ENCODE assay signal across 9 cellular contexts in the genomic region with DNA sequence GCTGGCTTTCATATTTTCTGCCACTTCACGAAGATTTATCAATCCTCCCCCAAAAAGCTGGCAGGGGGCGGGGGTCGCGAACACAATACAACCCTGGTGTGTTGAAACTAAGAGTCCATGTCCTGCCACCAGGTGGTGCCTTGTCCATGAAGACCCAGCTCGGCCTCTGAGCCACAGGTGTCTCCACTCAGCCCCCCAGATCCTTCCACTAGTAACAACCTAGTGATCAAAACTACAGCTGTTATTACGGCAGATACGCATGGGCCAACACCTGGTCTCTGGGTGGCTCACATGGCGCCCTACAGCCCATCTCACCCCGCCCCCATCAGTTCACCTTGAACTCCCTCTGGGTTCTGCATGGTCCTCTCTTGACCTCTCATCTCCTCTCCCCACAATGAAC. TPM values are rescaled to one million over a fixed set of nuclear protein-coding genes. Genes with fewer than 3 reads are reported as not detected.
DNase-seq lines count a peak whose midpoint lies in the region; ATAC-seq and TF ChIP-seq lines count a peak whose summit lies in the region.
"Had no signal": no experiment of that assay in that cellular context is flagged by ENCODE, and none has a peak within 500 bp of the region (broad histone marks: within the 10 kb centered on the region; RNA-seq: fewer than 3 reads in every experiment).

No MANE protein-coding gene starts in this region.

- H3K4me1 ChIP-seq in tibial artery, result peaks cover 0 to 62% (median 19%) of the 10 kb centered on the region in 4 donors

- no peaks in the 10 kb centered on the region for H3K9me3 ChIP-seq in tibial artery

- TF ChIP-seq CTCF in Calu3 (IDR thresholded peaks at IDR 0.05; ENCODE audit: unreplicated experiment), result no peak
- peak; percentile 31 for TF ChIP-seq CTCF in fibroblast of the aortic adventitia (IDR thresholded peaks at IDR 0.05; ENCODE audit: insufficient read depth, low read length)
- no peak for TF ChIP-seq CTCF in tibial artery (IDR thresholded peaks at IDR 0.05)

- H3K4me3 Mint-ChIP-seq in Calu3 (ENCODE audit: low read depth, unreplicated experiment), result no peak overlapping the region

- H3K4me1 Mint-ChIP-seq in Calu3 (ENCODE audit: low read depth, unreplicated experiment), result peaks cover 47% of the 10 kb centered on the region

- no peaks in the 10 kb centered on the region for H3K36me3 ChIP-seq in tibial artery

- H3K27ac Mint-ChIP-seq in Calu3 (ENCODE audit: unreplicated experiment), result no peak overlapping the region

- no peaks in the 10 kb centered on the region for H3K9me3 Mint-ChIP-seq in Calu3 (ENCODE audit: low read depth, unreplicated experiment)

- CTCF ChIA-PET in Calu3 (lab: Charles Lee), result interaction anchor here (0.7 to 1.6 kb wide), 20 partner anchors 15 to 199 kb away, joined by 3 to 42 read pairs (median 4); no protein-coding TSS in a partner anchor

- peaks cover 5% of the 10 kb centered on the region for H3K36me3 Mint-ChIP-seq in Calu3 (ENCODE audit: insufficient read depth, unreplicated experiment)

- H3K27ac ChIP-seq in tibial artery, result no peak overlapping the region
- H3K27ac ChIP-seq: VCaP had no signal

- H3K4me3 ChIP-seq in fibroblast of the aortic adventitia (ENCODE audit: low read depth, low read length) (no peak overlapping the region), tibial artery (no peak overlapping the region)

- DNase-seq in Calu3 (peak; percentile 9), fibroblast of the aortic adventitia (ENCODE audit: low read depth) (no peak), NCI-H1417 treated with DMSO at 0.1 percent for 48 hours (lab: John Stamatoyannopoulos, UW) (no peak), NOMO-1 treated with dmso at 0.1 percent for 144 hours (lab: John Stamatoyannopoulos, UW; ENCODE audit: unreplicated experiment) (no peak), tibial artery (no peak)

- ATAC-seq in GM19395 (IDR thresholded peaks at IDR 0.05; ENCODE audit: unreplicated experiment) (peak; percentile 22), HG03571 (IDR thresholded peaks at IDR 0.05; ENCODE audit: unreplicated experiment) (peak; percentile 18), esophagus mucosa (no peak)

- intact Hi-C loops in Calu3 (cut with micrococcal nuclease; ENCODE audit: unreplicated experiment) (no loop called here), tibial artery (cut with DNase I; ENCODE audit: low total_unique reads) (no loop called here)

- no peaks in the 10 kb centered on the region for H3K27me3 ChIP-seq in tibial artery

- BruUV-seq in Calu3 (replicated peaks; lab: Mats Ljungman, UMichigan), result no TSS peak

- no peaks in the 10 kb centered on the region for H3K27me3 Mint-ChIP-seq in Calu3 (ENCODE audit: unreplicated experiment)

RNA-seq across cellular contexts. Expression of gene USP7, which starts 27.7 kb away (rescaled TPM):
- total RNA-seq in Calu3 (2022) (126 and 165 TPM in 2 replicates), fibroblast of the aortic adventitia (ENCODE audit: low replicate concordance) (55.3 and 141 TPM in 2 replicates), esophagus mucosa (87.3 TPM)

RNA-seq across cellular contexts. Expression of gene LITAFD, which starts 53.8 kb away (rescaled TPM):
- total RNA-seq in Calu3 (2022) (not detected in 2 replicates), fibroblast of the aortic adventitia (ENCODE audit: low replicate concordance) (not detected in 2 replicates), esophagus mucosa (not detected)
